Comparison of ENCODE assay signal across 20 cellular contexts in genomic region chr21:16426936-16427335, GRCh38.
"Had no signal": no experiment of that assay in that cellular context is flagged by ENCODE, and none has a peak within 500 bp of the region (broad histone marks: within the 10 kb centered on the region; RNA-seq: fewer than 3 reads in every experiment).

No MANE protein-coding gene starts in this region.

- DNase-seq: activated CD4-positive, alpha-beta T cell treated with anti-CD3 and anti-CD28 coated beads, Interleukin-2, amount 50 U/mL, for 1 hour; activated naive CD8-positive, alpha-beta T cell treated with anti-CD3 and anti-CD28 coated beads, Interleukin-2, amount 10 ng/mL, durations not matched to agents 7 days and 5 days; aorta; caudate nucleus; colonic mucosa; effector CD4-positive, alpha-beta T cell; esophagus squamous epithelium; foreskin fibroblast; glutamatergic neuron; naive thymus-derived CD8-positive, alpha-beta T cell; retina; stimulated activated CD4-positive, alpha-beta T cell treated with anti-CD3 and anti-CD28 coated beads, Interleukin-4, amount 100 ng/mL, for 24 hours; stimulated activated naive CD4-positive, alpha-beta T cell; SW 1271; trophoblast cell had no signal

- H3K9me3 ChIP-seq: colonic mucosa, esophagus squamous epithelium, neutrophil, SJSA1, suprapubic skin had no signal

- H3K27me3 ChIP-seq: colonic mucosa, esophagus squamous epithelium, neutrophil, SJSA1, suprapubic skin had no signal

- H3K36me3 ChIP-seq: colonic mucosa, esophagus squamous epithelium, neutrophil, SJSA1, suprapubic skin had no signal

- ATAC-seq: activated CD4-positive, CD25-positive, alpha-beta regulatory T cell treated with anti-CD3 and anti-CD28 coated beads, Interleukin-2, amount 50 U/mL, for 24 hours; naive thymus-derived CD8-positive, alpha-beta T cell had no signal

- H3K4me1 ChIP-seq: colonic mucosa, SJSA1 had no signal

- H3K4me3 ChIP-seq: colonic mucosa, SJSA1, skin epidermis, suprapubic skin had no signal

- H3K27ac ChIP-seq: colonic mucosa, neutrophil, SJSA1, suprapubic skin had no signal
